ENCODE assay signal across 8 cellular contexts in the genomic region with DNA sequence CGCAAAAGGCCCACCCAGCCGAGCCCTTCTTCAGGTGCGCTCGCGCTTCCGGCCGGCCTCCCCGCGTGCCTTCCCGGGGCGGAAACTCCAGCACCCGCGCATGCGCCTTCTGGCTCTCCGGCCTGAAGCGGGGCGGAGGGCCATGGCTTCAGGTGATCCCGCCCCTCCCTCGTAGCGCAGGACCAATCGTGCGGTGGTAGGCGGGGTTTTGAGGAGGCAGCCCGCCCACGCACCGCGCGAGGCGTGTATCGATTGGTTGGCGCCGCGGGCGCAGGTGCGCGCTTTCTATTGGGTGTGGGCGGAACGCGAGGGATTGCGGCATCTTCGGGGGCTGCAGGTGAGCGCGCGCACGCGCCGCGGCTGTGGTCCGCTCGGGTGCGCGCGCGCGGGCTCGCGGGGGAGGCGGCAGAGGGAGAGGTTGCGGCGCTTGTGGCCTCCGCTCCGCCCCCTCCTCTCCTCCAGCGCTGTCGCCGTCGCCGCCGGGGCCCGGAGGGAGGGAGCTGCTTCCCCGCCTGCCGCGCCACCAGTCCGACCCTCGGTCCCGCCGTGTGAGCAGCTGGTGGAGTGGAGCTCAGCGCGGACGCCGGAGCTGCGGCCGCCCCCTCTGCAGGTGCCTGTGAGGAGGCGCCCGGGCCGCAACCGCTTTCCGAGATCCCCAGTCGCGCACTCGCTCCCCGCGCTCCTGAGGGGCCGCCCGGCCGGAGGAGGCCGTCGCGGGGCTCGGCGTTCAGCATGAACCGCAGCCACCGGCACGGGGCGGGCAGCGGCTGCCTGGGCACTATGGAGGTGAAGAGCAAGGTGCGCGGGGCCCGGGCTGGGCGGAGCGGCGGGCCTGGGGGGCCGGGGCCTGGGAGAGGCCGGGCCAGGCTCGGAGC. TPM values are rescaled to one million over a fixed set of nuclear protein-coding genes. Genes with fewer than 3 reads are reported as not detected.
DNase-seq lines count a peak whose midpoint lies in the region; ATAC-seq and TF ChIP-seq lines count a peak whose summit lies in the region.

A gene with protein sequence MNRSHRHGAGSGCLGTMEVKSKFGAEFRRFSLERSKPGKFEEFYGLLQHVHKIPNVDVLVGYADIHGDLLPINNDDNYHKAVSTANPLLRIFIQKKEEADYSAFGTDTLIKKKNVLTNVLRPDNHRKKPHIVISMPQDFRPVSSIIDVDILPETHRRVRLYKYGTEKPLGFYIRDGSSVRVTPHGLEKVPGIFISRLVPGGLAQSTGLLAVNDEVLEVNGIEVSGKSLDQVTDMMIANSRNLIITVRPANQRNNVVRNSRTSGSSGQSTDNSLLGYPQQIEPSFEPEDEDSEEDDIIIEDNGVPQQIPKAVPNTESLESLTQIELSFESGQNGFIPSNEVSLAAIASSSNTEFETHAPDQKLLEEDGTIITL (plus strand): TSS at position 526 of the 875 bp plus-strand sequence. CDS start 207 bp downstream, at position 733.

- peak; percentile 90 for ATAC-seq in HG02610 (IDR thresholded peaks at IDR 0.05; ENCODE audit: unreplicated experiment)

- DNase-seq in GM10266 (ENCODE audit: extremely low spot score) (peak; percentile 100), NCI-H1048 (lab: John Stamatoyannopoulos, UW) (peak; percentile 97), SK-N-DZ (ENCODE audit: low spot score) (peak; percentile 99), globus pallidus (ENCODE audit: low spot score) (peak; percentile 90), nucleus accumbens (lab: John Stamatoyannopoulos, UW) (peak; percentile 74 to 98 (median 92)), superior temporal gyrus (ENCODE audit: extremely low spot score) (peak; percentile 95)
- DNase-seq in activated naive CD4-positive, alpha-beta T cell treated with anti-CD3 and anti-CD28 coated beads, Interleukin-2, amount 50 U/mL, for 16 hours: peak; percentile 100

- no peak for TF ChIP-seq CTCF in GM10266 (IDR thresholded peaks at IDR 0.05; ENCODE audit: control insufficient read depth, insufficient read depth, low read depth, missing control alignments)

RNA-seq across cellular contexts. Expression of the gene that starts here (rescaled TPM):
- 3.8 TPM in 2 replicates for polyA plus RNA-seq in SK-N-DZ (2014; cell fraction: cytosol; rRNA removed)
- polyA plus RNA-seq in SK-N-DZ (2014; cell fraction: nucleus; rRNA removed): 1.4 and 2.2 TPM in 2 replicates

Comparison
In these comparisons a context has a peak if more than half of its experiments do, and no peak if none do; other contexts are left out.
1. Peak in every context shown above with its lines: DNase-seq and ATAC-seq.